In genomic region chr4:122046255-122046654, GRCh38 we compare ENCODE assay signal across 28 cellular contexts.
"Had no signal": no experiment of that assay in that cellular context is flagged by ENCODE, and none has a peak within 500 bp of the region (broad histone marks: within the 10 kb centered on the region; RNA-seq: fewer than 3 reads in every experiment).

No MANE protein-coding gene starts in this region.

- H3K9me3 Mint-ChIP-seq: activated CD4-positive, alpha-beta memory T cell treated with anti-CD3 and anti-CD28 coated beads, Interleukin-2, amount 10 ng/mL, durations not matched to agents 7 days and 5 days; activated CD4-positive, alpha-beta T cell treated with anti-CD3 and anti-CD28 coated beads, Interleukin-2, amount 10 ng/mL, durations not matched to agents 7 days and 5 days; activated naive CD4-positive, alpha-beta T cell treated with anti-CD3 and anti-CD28 coated beads for 36 hours; activated naive CD4-positive, alpha-beta T cell treated with anti-CD3 and anti-CD28 coated beads, Interleukin-2, amount 50 U/mL, for 72 hours; activated naive CD8-positive, alpha-beta T cell treated with anti-CD3 and anti-CD28 coated beads, Interleukin-2, amount 10 ng/mL, durations not matched to agents 7 days and 5 days; activated naive CD8-positive, alpha-beta T cell treated with anti-CD3 and anti-CD28 coated beads, Interleukin-2, amount 50 U/mL, for 24 hours; activated T-cell treated with anti-CD3 and anti-CD28 coated beads, Interleukin-2, amount 50 U/mL, for 24 hours had no signal

- H3K36me3 Mint-ChIP-seq: activated CD8-positive, alpha-beta memory T cell treated with anti-CD3 and anti-CD28 coated beads, Interleukin-2, amount 10 ng/mL, durations not matched to agents 7 days and 5 days; activated naive CD4-positive, alpha-beta T cell treated with anti-CD3 and anti-CD28 coated beads, Interleukin-2, amount 50 U/mL, for 72 hours; activated naive CD8-positive, alpha-beta T cell treated with anti-CD3 and anti-CD28 coated beads, Interleukin-2, amount 10 ng/mL, durations not matched to agents 7 days and 5 days; brain; T-cell; WTC11 had no signal

- H3K27ac Mint-ChIP-seq: activated CD4-positive, alpha-beta memory T cell treated with anti-CD3 and anti-CD28 coated beads, Interleukin-2, amount 10 ng/mL, durations not matched to agents 7 days and 5 days; activated CD4-positive, alpha-beta T cell treated with anti-CD3 and anti-CD28 coated beads for 36 hours; activated CD4-positive, alpha-beta T cell treated with anti-CD3 and anti-CD28 coated beads, Interleukin-2, amount 10 ng/mL, durations not matched to agents 7 days and 5 days; activated CD8-positive, alpha-beta memory T cell treated with anti-CD3 and anti-CD28 coated beads, Interleukin-2, amount 10 ng/mL, durations not matched to agents 7 days and 5 days; activated CD8-positive, alpha-beta T cell treated with anti-CD3 and anti-CD28 coated beads, Interleukin-2, amount 10 ng/mL, durations not matched to agents 7 days and 5 days; activated naive CD4-positive, alpha-beta T cell treated with anti-CD3 and anti-CD28 coated beads for 36 hours; activated naive CD4-positive, alpha-beta T cell treated with anti-CD3 and anti-CD28 coated beads, Interleukin-2, amount 50 U/mL, for 72 hours; activated naive CD8-positive, alpha-beta T cell treated with anti-CD3 and anti-CD28 coated beads, Interleukin-2, amount 10 ng/mL, durations not matched to agents 7 days and 5 days; activated naive CD8-positive, alpha-beta T cell treated with anti-CD3 and anti-CD28 coated beads, Interleukin-2, amount 50 U/mL, for 24 hours; activated T-cell treated with anti-CD3 and anti-CD28 coated beads, Interleukin-2, amount 50 U/mL, for 24 hours; brain; T-cell; T-helper 17 cell; WTC11 had no signal

- DNase-seq: activated CD4-positive, alpha-beta memory T cell treated with anti-CD3 and anti-CD28 coated beads, Interleukin-2, amount 10 ng/mL, durations not matched to agents 7 days and 5 days; activated CD4-positive, alpha-beta T cell treated with anti-CD3 and anti-CD28 coated beads for 1 hour; activated CD4-positive, alpha-beta T cell treated with anti-CD3 and anti-CD28 coated beads, Interleukin-2, amount 10 ng/mL, durations not matched to agents 7 days and 5 days; activated CD4-positive, alpha-beta T cell treated with anti-CD3 and anti-CD28 coated beads, Interleukin-2, amount 50 U/mL, for 48 hours; activated CD4-positive, CD25-positive, alpha-beta regulatory T cell; activated CD8-positive, alpha-beta memory T cell treated with anti-CD3 and anti-CD28 coated beads for 24 hours; activated CD8-positive, alpha-beta memory T cell treated with anti-CD3 and anti-CD28 coated beads, Interleukin-2, amount 10 ng/mL, durations not matched to agents 7 days and 5 days; activated CD8-positive, alpha-beta memory T cell treated with anti-CD3 and anti-CD28 coated beads, Interleukin-2, amount 50 U/mL, for 48 hours; activated CD8-positive, alpha-beta T cell treated with anti-CD3 and anti-CD28 coated beads, Interleukin-2, amount 10 ng/mL, durations not matched to agents 7 days and 5 days; activated effector memory CD4-positive, alpha-beta T cell treated with anti-CD3 and anti-CD28 coated beads, Interleukin-2, amount 50 U/mL, for 16 hours; activated gamma-delta T cell treated with Interleukin-2 at 50 U/mL for 16 hours; activated naive CD4-positive, alpha-beta T cell; activated naive CD4-positive, alpha-beta T cell treated with anti-CD3 and anti-CD28 coated beads, Interleukin-2, amount 50 U/mL, for 16 hours; activated naive CD8-positive, alpha-beta T cell treated with anti-CD3 and anti-CD28 coated beads, Interleukin-2, amount 10 ng/mL, durations not matched to agents 7 days and 5 days; activated naive CD8-positive, alpha-beta T cell treated with anti-CD3 and anti-CD28 coated beads, Interleukin-2, amount 50 U/mL, for 24 hours; activated T-cell treated with anti-CD3 and anti-CD28 coated beads, Interleukin-2, amount 50 U/mL, for 24 hours; activated T-cell treated with anti-CD3 and anti-CD28 coated beads, Interleukin-2, amount 50 U/mL, for 48 hours; central memory CD4-positive, alpha-beta T cell; T-cell; T-helper 17 cell; WERI-Rb-1 had no signal

- H3K4me1 ChIP-seq: ascending aorta had no signal

- H3K4me1 Mint-ChIP-seq: activated CD4-positive, alpha-beta memory T cell treated with anti-CD3 and anti-CD28 coated beads, Interleukin-2, amount 10 ng/mL, durations not matched to agents 7 days and 5 days; activated CD4-positive, alpha-beta T cell treated with anti-CD3 and anti-CD28 coated beads for 36 hours; activated CD4-positive, alpha-beta T cell treated with anti-CD3 and anti-CD28 coated beads, Interleukin-2, amount 10 ng/mL, durations not matched to agents 7 days and 5 days; activated CD8-positive, alpha-beta memory T cell treated with anti-CD3 and anti-CD28 coated beads, Interleukin-2, amount 10 ng/mL, durations not matched to agents 7 days and 5 days; activated naive CD8-positive, alpha-beta T cell treated with anti-CD3 and anti-CD28 coated beads, Interleukin-2, amount 10 ng/mL, durations not matched to agents 7 days and 5 days; activated naive CD8-positive, alpha-beta T cell treated with anti-CD3 and anti-CD28 coated beads, Interleukin-2, amount 50 U/mL, for 24 hours; T-helper 17 cell had no signal

- H3K27ac ChIP-seq: ascending aorta, WERI-Rb-1 had no signal

- ATAC-seq: activated CD4-positive, alpha-beta T cell treated with anti-CD3 and anti-CD28 coated beads for 36 hours; activated CD4-positive, CD25-positive, alpha-beta regulatory T cell treated with anti-CD3 and anti-CD28 coated beads, Interleukin-2, amount 50 U/mL, for 24 hours; activated CD8-positive, alpha-beta memory T cell treated with anti-CD3 and anti-CD28 coated beads, Interleukin-2, amount 10 ng/mL, durations not matched to agents 7 days and 5 days; activated CD8-positive, alpha-beta T cell treated with anti-CD3 and anti-CD28 coated beads, Interleukin-2, amount 10 ng/mL, durations not matched to agents 7 days and 5 days; activated naive CD4-positive, alpha-beta T cell treated with anti-CD3 and anti-CD28 coated beads, Interleukin-2, amount 50 U/mL, for 72 hours; activated naive CD8-positive, alpha-beta T cell treated with anti-CD3 and anti-CD28 coated beads, Interleukin-2, amount 50 U/mL, for 24 hours; T-cell; T-helper 17 cell; WTC11 had no signal

- H3K4me3 ChIP-seq: ascending aorta had no signal

- H3K9me3 ChIP-seq: ascending aorta had no signal

- H3K27me3 ChIP-seq: ascending aorta had no signal

- H3K36me3 ChIP-seq: ascending aorta, WERI-Rb-1 had no signal

- H3K4me3 Mint-ChIP-seq: activated CD4-positive, alpha-beta memory T cell treated with anti-CD3 and anti-CD28 coated beads, Interleukin-2, amount 10 ng/mL, durations not matched to agents 7 days and 5 days; activated CD4-positive, alpha-beta T cell treated with anti-CD3 and anti-CD28 coated beads for 36 hours; activated CD4-positive, alpha-beta T cell treated with anti-CD3 and anti-CD28 coated beads, Interleukin-2, amount 10 ng/mL, durations not matched to agents 7 days and 5 days; activated CD8-positive, alpha-beta memory T cell treated with anti-CD3 and anti-CD28 coated beads, Interleukin-2, amount 10 ng/mL, durations not matched to agents 7 days and 5 days; activated CD8-positive, alpha-beta T cell treated with anti-CD3 and anti-CD28 coated beads, Interleukin-2, amount 10 ng/mL, durations not matched to agents 7 days and 5 days; activated naive CD4-positive, alpha-beta T cell treated with anti-CD3 and anti-CD28 coated beads for 36 hours; activated naive CD8-positive, alpha-beta T cell treated with anti-CD3 and anti-CD28 coated beads, Interleukin-2, amount 10 ng/mL, durations not matched to agents 7 days and 5 days; activated naive CD8-positive, alpha-beta T cell treated with anti-CD3 and anti-CD28 coated beads, Interleukin-2, amount 50 U/mL, for 24 hours; activated T-cell treated with anti-CD3 and anti-CD28 coated beads, Interleukin-2, amount 50 U/mL, for 24 hours; brain; T-cell; T-helper 17 cell; WTC11 had no signal

- H3K27me3 Mint-ChIP-seq: T-helper 17 cell had no signal
